ENCODE assay signal across 13 cellular contexts in genomic region chr1:185645201-185645640, GRCh38.
DNase-seq lines count a peak whose midpoint lies in the region; ATAC-seq and TF ChIP-seq lines count a peak whose summit lies in the region.
"Had no signal": no experiment of that assay in that cellular context is flagged by ENCODE, and none has a peak within 500 bp of the region (broad histone marks: within the 10 kb centered on the region; RNA-seq: fewer than 3 reads in every experiment).

No MANE protein-coding gene starts in this region.

- no peaks in the 10 kb centered on the region for H3K27me3 ChIP-seq in Panc1 (ENCODE audit: control insufficient read depth, insufficient read depth, low read length)
- no peaks in the 10 kb centered on the region for H3K27me3 ChIP-seq in gastroesophageal sphincter

- no peak for TF ChIP-seq POLR2A in gastroesophageal sphincter (IDR thresholded peaks at IDR 0.05)

- POLR2A ChIA-PET in Panc1 (lab: Charles Lee), result interaction anchor here (0.5 kb wide), 1 partner anchor 131 kb away, joined by 9 read pairs; no protein-coding TSS in a partner anchor

- peak; percentile 71 for DNase-seq in ELF-1 (ENCODE audit: low read depth, low spot score)
- no peak for DNase-seq in Panc1 (ENCODE audit: low read depth, low spot score)
- no peak for DNase-seq in epithelial cell of prostate (ENCODE audit: low read depth, low spot score)
- no peak for DNase-seq in osteocyte (ENCODE audit: extremely low spot score, unreplicated experiment)
- no peak for DNase-seq in NCI-H345 (lab: John Stamatoyannopoulos, UW)
- DNase-seq in NCI-H82 (lab: John Stamatoyannopoulos, UW), result no peak
- DNase-seq: activated T-cell treated with anti-CD3 and anti-CD28 coated beads for 4 hours; COR-L47; esophagus squamous epithelium; stimulated activated naive CD4-positive, alpha-beta T cell had no signal

- no peak for TF ChIP-seq EP300 in gastroesophageal sphincter (IDR thresholded peaks at IDR 0.05)

- H3K27ac ChIP-seq in Panc1 (ENCODE audit: low read length) (peak overlapping the region; percentile 94), epithelial cell of prostate (peak overlapping the region; percentile 82), gastroesophageal sphincter (no peak overlapping the region)

- intact Hi-C loops in Panc1 (cut with micrococcal nuclease; ENCODE audit: unreplicated experiment), result no loop called here

- TF ChIP-seq CTCF in Panc1 (IDR thresholded peaks at IDR 0.05) (no peak), osteocyte (IDR thresholded peaks at IDR 0.05) (peak; percentile 10), gastroesophageal sphincter (IDR thresholded peaks at IDR 0.05) (no peak)

- WGBS in gastroesophageal sphincter (ENCODE audit: low coverage in 1 of 2), 2 donors, result 83 to 100% methylated on average over 2 of the region's 2 CpGs

- no peak overlapping the region for H3K4me3 ChIP-seq in Panc1 (ENCODE audit: low read depth in 2 of 2, low read length in 2 of 2)
- no peak overlapping the region for H3K4me3 ChIP-seq in gastroesophageal sphincter
- H3K4me3 ChIP-seq: esophagus squamous epithelium had no signal

- peak overlapping the region; percentile 92 for H3K27ac Mint-ChIP-seq in osteocyte (ENCODE audit: unreplicated experiment)

- H3K27me3 Mint-ChIP-seq in osteocyte (ENCODE audit: unreplicated experiment), result no peaks in the 10 kb centered on the region

- CTCF ChIA-PET in Panc1 (lab: Charles Lee), result interaction anchor here (0.6 kb wide), 1 partner anchor 1877 kb away, joined by 12 read pairs; no protein-coding TSS in a partner anchor

- no peaks in the 10 kb centered on the region for H3K36me3 ChIP-seq in Panc1 (ENCODE audit: control insufficient read depth, insufficient read depth, low read length)
- H3K36me3 ChIP-seq in gastroesophageal sphincter, result no peaks in the 10 kb centered on the region
- H3K36me3 ChIP-seq: esophagus squamous epithelium had no signal

- ATAC-seq in Panc1 (peak; percentile 20; the same call in 1 of the 2 replicates), gastroesophageal sphincter (no peak), HG03571 (IDR thresholded peaks at IDR 0.05; ENCODE audit: unreplicated experiment) (no peak)

- peaks cover 5% of the 10 kb centered on the region; the same call in 1 of the 2 replicates for H3K9me3 ChIP-seq in Panc1 (ENCODE audit: control insufficient read depth, insufficient read depth, low read depth, low read length)
- H3K9me3 ChIP-seq in gastroesophageal sphincter, result peaks cover 0 to 6% (median 0%) of the 10 kb centered on the region in 3 donors

- H3K4me1 Mint-ChIP-seq in osteocyte (ENCODE audit: unreplicated experiment), result peaks cover 49% of the 10 kb centered on the region

- H3K4me1 ChIP-seq in Panc1 (ENCODE audit: control insufficient read depth, insufficient read depth, low read length), result peaks cover 22% of the 10 kb centered on the region
- H3K4me1 ChIP-seq in gastroesophageal sphincter, result peaks cover 0 to 20% (median 10%) of the 10 kb centered on the region in 3 donors

- in situ Hi-C loops in Panc1 (cut with HindIII; ENCODE audit: low pct_unique_long_range_greater_than_20kb, low sequenced_read_pairs), result no loop called here

- peaks cover 9% of the 10 kb centered on the region for H3K9me3 Mint-ChIP-seq in osteocyte (ENCODE audit: unreplicated experiment)

- BruUV-seq in Panc1 (replicated peaks; lab: Mats Ljungman, UMichigan), result no TSS peak

- H3K4me3 Mint-ChIP-seq in osteocyte (ENCODE audit: unreplicated experiment), result no peak overlapping the region
- H3K4me3 Mint-ChIP-seq: neural crest cell had no signal

- peaks cover 4% of the 10 kb centered on the region for H3K36me3 Mint-ChIP-seq in osteocyte (ENCODE audit: unreplicated experiment)

Comparison
In these comparisons a context has a peak if more than half of its experiments do, and no peak if none do; other contexts are left out.
1. H3K27ac ChIP-seq: peak in Panc1 (single experiment) and epithelial cell of prostate (single experiment); none in gastroesophageal sphincter (0 of 4).